ENCODE assay signal across 10 cellular contexts in the genomic region with DNA sequence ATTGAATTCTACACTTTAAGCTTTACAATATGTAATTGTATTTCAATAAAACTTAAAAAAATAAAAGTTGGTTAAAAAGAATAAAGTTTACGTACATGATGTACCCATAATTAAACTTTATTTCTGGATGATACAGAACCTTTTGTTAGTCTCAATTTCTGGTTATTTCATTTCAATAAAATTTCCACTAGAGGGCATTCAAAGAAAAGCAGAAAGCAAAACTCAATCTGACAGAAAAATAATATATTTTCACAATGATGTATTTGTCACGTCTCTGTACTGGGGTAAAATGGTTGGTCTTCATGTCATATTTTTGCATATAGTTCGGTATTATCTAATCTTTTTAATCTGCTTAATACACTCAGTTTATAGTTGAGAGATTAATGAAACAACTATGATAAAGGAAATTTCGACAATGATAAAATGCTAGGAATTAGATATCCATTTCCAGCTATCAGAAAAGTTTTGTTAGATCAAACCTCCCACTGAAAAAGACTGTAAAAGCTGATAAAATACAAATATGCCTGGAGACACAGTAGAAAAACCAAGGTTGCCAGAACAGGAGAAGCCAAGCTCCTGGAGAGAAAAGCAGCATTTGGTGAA. TPM values are rescaled to one million over a fixed set of nuclear protein-coding genes. Genes with fewer than 3 reads are reported as not detected.
A peak's percentile ranks its signal among the peaks of the same experiment; 100 is the strongest.
DNase-seq lines count a peak whose midpoint lies in the region; ATAC-seq and TF ChIP-seq lines count a peak whose summit lies in the region.
"Had no signal": no experiment of that assay in that cellular context is flagged by ENCODE, and none has a peak within 500 bp of the region (broad histone marks: within the 10 kb centered on the region; RNA-seq: fewer than 3 reads in every experiment).

No MANE protein-coding gene starts in this region.

- H3K4me3 Mint-ChIP-seq in Caco-2 (ENCODE audit: unreplicated experiment) (no peak overlapping the region), HFFc6 (no peak overlapping the region)

- TF ChIP-seq RAD21 in liver (IDR thresholded peaks at IDR 0.05), result peak; percentile 71 to 75

- DNase-seq in Caco-2, result no peak
- no peak for DNase-seq in HFFc6
- no peak for DNase-seq in adrenal gland
- DNase-seq in activated CD4-positive, alpha-beta T cell treated with anti-CD3 and anti-CD28 coated beads, Interleukin-2, amount 50 U/mL, for 48 hours, result no peak
- no peak for DNase-seq in H4 (ENCODE audit: low spot score)

- H3K4me1 Mint-ChIP-seq in Caco-2 (ENCODE audit: low read depth, unreplicated experiment) (peaks cover 7% of the 10 kb centered on the region), HFFc6 (ENCODE audit: low read depth) (no peaks in the 10 kb centered on the region; the same call in 1 of the 2 replicates)

- H3K4me1 ChIP-seq in Caco-2 (peaks cover 11% of the 10 kb centered on the region), adrenal gland (replicated peaks in 1 of 2) (no peaks in the 10 kb centered on the region), liver (ENCODE audit: control insufficient read depth in 4 of 4, insufficient read depth in 4 of 4, low read length in 3 of 4) (no peaks in the 10 kb centered on the region)

- H3K36me3 ChIP-seq in Caco-2 (ENCODE audit: control insufficient read depth, insufficient read depth, low read length) (no peaks in the 10 kb centered on the region), adrenal gland (replicated peaks in 1 of 2) (no peaks in the 10 kb centered on the region), liver (ENCODE audit: control insufficient read depth in 4 of 4, insufficient read depth in 3 of 4, low read depth in 1 of 4, low read length in 3 of 4) (no peaks in the 10 kb centered on the region)

- ATAC-seq in HG02840 (IDR thresholded peaks at IDR 0.05; ENCODE audit: low FRiP score, unreplicated experiment) (no peak), GM21576 (IDR thresholded peaks at IDR 0.05; ENCODE audit: unreplicated experiment) (no peak)

- peak; percentile 28 to 48 for TF ChIP-seq CTCF in Caco-2 (IDR thresholded peaks at IDR 0.05; ENCODE audit: insufficient read depth in 1 of 2, low read depth in 1 of 2, low read length in 1 of 2, severe bottlenecking in 1 of 2, unreplicated experiment in 1 of 2)
- TF ChIP-seq CTCF in HFFc6 (IDR thresholded peaks at IDR 0.05), result peak; percentile 81
- TF ChIP-seq CTCF in adrenal gland (IDR thresholded peaks at IDR 0.05), result peak in 5 of 6 experiments; percentile 11 to 41 (median 21)
- TF ChIP-seq CTCF in liver (IDR thresholded peaks at IDR 0.05; ENCODE audit: low read depth, low read length, missing input control), result peak; percentile 30

- POLR2A ChIA-PET in Caco-2 (lab: Charles Lee), result no interaction called here

- no peaks in the 10 kb centered on the region for H3K27me3 ChIP-seq in Caco-2 (replicated peaks; ENCODE audit: control insufficient read depth, insufficient read depth, low read length)
- no peaks in the 10 kb centered on the region for H3K27me3 ChIP-seq in adrenal gland
- no peaks in the 10 kb centered on the region for H3K27me3 ChIP-seq in liver (ENCODE audit: control insufficient read depth in 4 of 4, insufficient read depth in 4 of 4, low read length in 3 of 4)

- H3K9ac ChIP-seq in liver (ENCODE audit: low read depth in 1 of 2, low read length in 2 of 2), result no peak overlapping the region

- no peaks in the 10 kb centered on the region for H3K27me3 Mint-ChIP-seq in Caco-2 (ENCODE audit: insufficient read depth, unreplicated experiment)
- H3K27me3 Mint-ChIP-seq in HFFc6 (ENCODE audit: insufficient read depth), result peaks cover 3% of the 10 kb centered on the region

- CTCF ChIA-PET in Caco-2 (lab: Charles Lee), result interaction anchor here (0.5 to 1.2 kb wide), 3 partner anchors 273 to 316 kb away, joined by 3 to 5 read pairs (median 3); no protein-coding TSS in a partner anchor

- H3K27ac ChIP-seq in adrenal gland, result no peak overlapping the region
- no peak overlapping the region for H3K27ac ChIP-seq in liver (ENCODE audit: low read depth in 1 of 2, low read length in 2 of 2)
- H3K27ac ChIP-seq: epithelial cell of prostate, skin epidermis had no signal

- TF ChIP-seq POLR2A in adrenal gland (IDR thresholded peaks at IDR 0.05), result no peak

- H3K27ac Mint-ChIP-seq in Caco-2 (ENCODE audit: unreplicated experiment) (no peak overlapping the region), HFFc6 (no peak overlapping the region)

- H3K9me3 ChIP-seq in Caco-2 (no peaks in the 10 kb centered on the region), adrenal gland (replicated peaks in 1 of 3) (no peaks in the 10 kb centered on the region), liver (ENCODE audit: control insufficient read depth in 4 of 4, low read length in 3 of 4) (no peaks in the 10 kb centered on the region)

- intact Hi-C loops in Caco-2 (cut with micrococcal nuclease; ENCODE audit: unreplicated experiment), result loop anchor here (1.0 to 10.0 kb wide), 7 partner anchors 81 to 785 kb away; partner anchors contain the start of genes CFTR and LSM8
- intact Hi-C loops in adrenal gland (cut with DNase I), result no loop called here

- H3K4me3 ChIP-seq in Caco-2 (ENCODE audit: low read depth, low read length) (no peak overlapping the region), adrenal gland (no peak overlapping the region), liver (ENCODE audit: low read depth in 1 of 3, low read length in 3 of 3) (no peak overlapping the region)
- H3K4me3 ChIP-seq: skin epidermis had no signal

- no peaks in the 10 kb centered on the region for H3K36me3 Mint-ChIP-seq in Caco-2 (ENCODE audit: insufficient read depth, unreplicated experiment)
- H3K36me3 Mint-ChIP-seq in HFFc6 (ENCODE audit: low read depth), result no peaks in the 10 kb centered on the region

- no TSS peak for BruUV-seq in Caco-2 (replicated peaks; lab: Mats Ljungman, UMichigan)

- peaks cover 2% of the 10 kb centered on the region for H3K9me3 Mint-ChIP-seq in Caco-2 (ENCODE audit: unreplicated experiment)
- H3K9me3 Mint-ChIP-seq in HFFc6, result no peaks in the 10 kb centered on the region

- 28 to 41% (median 38%) methylated on average over 4 of the region's 4 CpGs for WGBS in adrenal gland, 4 donors
- 41% methylated on average over 4 of the region's 4 CpGs for WGBS in liver

TF ChIP-seq in liver, 16 proteins besides CTCF, POLR2A, EP300 and RAD21 (continues in another document):
- TF ChIP-seq RXRA (IDR thresholded peaks at IDR 0.05) (no peak), ATF3 (IDR thresholded peaks at IDR 0.05) (no peak), JUND (IDR thresholded peaks at IDR 0.05) (no peak), EGR1 (IDR thresholded peaks at IDR 0.05; ENCODE audit: low read depth in 2 of 2) (no peak), GABPA (IDR thresholded peaks at IDR 0.05 in 1 of 2, conservative IDR thresholded peaks at IDR 0.05 in 1 of 2) (no peak), SP1 (IDR thresholded peaks at IDR 0.05) (no peak), HNF4G (IDR thresholded peaks at IDR 0.05) (no peak), MAX (IDR thresholded peaks at IDR 0.05) (no peak)
- TF ChIP-seq, protein P1, sequence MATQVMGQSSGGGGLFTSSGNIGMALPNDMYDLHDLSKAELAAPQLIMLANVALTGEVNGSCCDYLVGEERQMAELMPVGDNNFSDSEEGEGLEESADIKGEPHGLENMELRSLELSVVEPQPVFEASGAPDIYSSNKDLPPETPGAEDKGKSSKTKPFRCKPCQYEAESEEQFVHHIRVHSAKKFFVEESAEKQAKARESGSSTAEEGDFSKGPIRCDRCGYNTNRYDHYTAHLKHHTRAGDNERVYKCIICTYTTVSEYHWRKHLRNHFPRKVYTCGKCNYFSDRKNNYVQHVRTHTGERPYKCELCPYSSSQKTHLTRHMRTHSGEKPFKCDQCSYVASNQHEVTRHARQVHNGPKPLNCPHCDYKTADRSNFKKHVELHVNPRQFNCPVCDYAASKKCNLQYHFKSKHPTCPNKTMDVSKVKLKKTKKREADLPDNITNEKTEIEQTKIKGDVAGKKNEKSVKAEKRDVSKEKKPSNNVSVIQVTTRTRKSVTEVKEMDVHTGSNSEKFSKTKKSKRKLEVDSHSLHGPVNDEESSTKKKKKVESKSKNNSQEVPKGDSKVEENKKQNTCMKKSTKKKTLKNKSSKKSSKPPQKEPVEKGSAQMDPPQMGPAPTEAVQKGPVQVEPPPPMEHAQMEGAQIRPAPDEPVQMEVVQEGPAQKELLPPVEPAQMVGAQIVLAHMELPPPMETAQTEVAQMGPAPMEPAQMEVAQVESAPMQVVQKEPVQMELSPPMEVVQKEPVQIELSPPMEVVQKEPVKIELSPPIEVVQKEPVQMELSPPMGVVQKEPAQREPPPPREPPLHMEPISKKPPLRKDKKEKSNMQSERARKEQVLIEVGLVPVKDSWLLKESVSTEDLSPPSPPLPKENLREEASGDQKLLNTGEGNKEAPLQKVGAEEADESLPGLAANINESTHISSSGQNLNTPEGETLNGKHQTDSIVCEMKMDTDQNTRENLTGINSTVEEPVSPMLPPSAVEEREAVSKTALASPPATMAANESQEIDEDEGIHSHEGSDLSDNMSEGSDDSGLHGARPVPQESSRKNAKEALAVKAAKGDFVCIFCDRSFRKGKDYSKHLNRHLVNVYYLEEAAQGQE (IDR thresholded peaks at IDR 0.05), result no peak
- TF ChIP-seq, protein P2, sequence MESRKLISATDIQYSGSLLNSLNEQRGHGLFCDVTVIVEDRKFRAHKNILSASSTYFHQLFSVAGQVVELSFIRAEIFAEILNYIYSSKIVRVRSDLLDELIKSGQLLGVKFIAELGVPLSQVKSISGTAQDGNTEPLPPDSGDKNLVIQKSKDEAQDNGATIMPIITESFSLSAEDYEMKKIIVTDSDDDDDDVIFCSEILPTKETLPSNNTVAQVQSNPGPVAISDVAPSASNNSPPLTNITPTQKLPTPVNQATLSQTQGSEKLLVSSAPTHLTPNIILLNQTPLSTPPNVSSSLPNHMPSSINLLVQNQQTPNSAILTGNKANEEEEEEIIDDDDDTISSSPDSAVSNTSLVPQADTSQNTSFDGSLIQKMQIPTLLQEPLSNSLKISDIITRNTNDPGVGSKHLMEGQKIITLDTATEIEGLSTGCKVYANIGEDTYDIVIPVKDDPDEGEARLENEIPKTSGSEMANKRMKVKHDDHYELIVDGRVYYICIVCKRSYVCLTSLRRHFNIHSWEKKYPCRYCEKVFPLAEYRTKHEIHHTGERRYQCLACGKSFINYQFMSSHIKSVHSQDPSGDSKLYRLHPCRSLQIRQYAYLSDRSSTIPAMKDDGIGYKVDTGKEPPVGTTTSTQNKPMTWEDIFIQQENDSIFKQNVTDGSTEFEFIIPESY (IDR thresholded peaks at IDR 0.05), result no peak

RNA-seq across cellular contexts. Expression of gene ASZ1, which starts 27.4 kb away (rescaled TPM):
- total RNA-seq in Caco-2 (2022), result not detected in 2 replicates
- total RNA-seq in HFFc6 (2021; fragmentation: NEBNext Ultra II Directional; extraction: Animal tissue kit (Norgen Biotek cat#: 25700)), result not detected
- total RNA-seq in adrenal gland, result not detected
- polyA plus RNA-seq in adrenal gland, result not detected
- total RNA-seq in liver, result under 1 TPM in 1 of 2 donors, not detected in 1; 0.08 TPM
- not detected for polyA plus RNA-seq in liver
- 0.14 TPM in 1 of 2 replicates, not detected in the other for total RNA-seq in H4 (2014; rRNA removed; shearing (Covaris generic))

Comparison
In these comparisons a context has a peak if more than half of its experiments do, and no peak if none do; other contexts are left out.
1. CTCF ChIP-seq: peak in every context shown above with its lines; median percentile 81 in HFFc6; 38 in Caco-2; 30 in liver; 21 in adrenal gland.